Comparison of ENCODE assay signal across 6 cellular contexts in the genomic region with DNA sequence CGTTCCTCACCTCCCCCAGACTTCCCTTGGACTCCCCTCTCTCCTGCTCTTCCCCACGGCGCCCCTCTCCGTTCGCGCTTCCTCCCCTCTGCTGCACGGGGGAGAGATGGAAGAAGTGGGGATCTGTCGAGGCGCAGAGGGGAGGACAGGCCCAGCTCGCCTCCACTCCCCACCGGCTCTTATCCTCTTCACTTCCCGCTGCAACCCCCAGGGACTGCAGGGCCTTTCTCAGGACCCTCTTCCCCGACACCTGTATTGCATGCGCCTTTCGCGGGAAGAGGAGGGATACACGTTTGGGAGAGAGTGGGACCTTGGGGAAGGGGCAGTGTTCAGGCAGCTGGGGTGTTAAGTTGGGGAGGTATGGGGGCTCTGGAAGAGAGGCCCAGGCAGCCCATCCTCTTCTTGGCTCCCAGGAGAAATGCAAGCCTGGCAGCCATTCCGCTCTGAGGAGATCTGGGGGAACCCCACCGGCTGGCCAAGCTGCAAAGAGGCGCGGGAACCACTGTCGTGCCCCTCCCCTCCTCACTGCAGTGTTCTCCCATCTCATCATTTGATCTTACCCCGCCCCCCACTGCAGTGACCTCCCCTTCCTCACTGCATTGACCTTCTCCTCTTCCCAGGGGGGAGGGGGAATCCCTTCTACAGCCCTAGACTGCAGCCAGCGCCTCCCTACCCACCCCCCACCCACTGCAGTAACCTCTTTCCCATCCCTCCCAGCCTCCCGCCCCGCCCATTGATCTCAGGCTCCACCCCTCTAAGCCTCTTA. TPM values are rescaled to one million over a fixed set of nuclear protein-coding genes. Genes with fewer than 3 reads are reported as not detected.
A peak's percentile ranks its signal among the peaks of the same experiment; 100 is the strongest.
DNase-seq lines count a peak whose midpoint lies in the region; ATAC-seq and TF ChIP-seq lines count a peak whose summit lies in the region.

No MANE protein-coding gene starts in this region.

- TF ChIP-seq CTCF in gastroesophageal sphincter (IDR thresholded peaks at IDR 0.05) = no peak

- peak overlapping the region; percentile 58 to 92 (median 90) for H3K27ac ChIP-seq in gastroesophageal sphincter
- no peak overlapping the region for H3K27ac ChIP-seq in thymus (ENCODE audit: low read depth)

- H3K27me3 ChIP-seq in gastroesophageal sphincter (no peaks in the 10 kb centered on the region), thymus (ENCODE audit: control insufficient read depth, insufficient read depth) (no peaks in the 10 kb centered on the region)

- peaks cover 0 to 31% (median 15%) of the 10 kb centered on the region in 3 donors for H3K4me1 ChIP-seq in gastroesophageal sphincter
- H3K4me1 ChIP-seq in thymus (ENCODE audit: control insufficient read depth, insufficient read depth, low read length) = peaks cover 15% of the 10 kb centered on the region

- DNase-seq in ELF-1 (ENCODE audit: low read depth, low spot score) = peak; percentile 79
- peak; percentile 92 for DNase-seq in NCI-H82 treated with DMSO at 0.1 percent for 48 hours (lab: John Stamatoyannopoulos, UW; ENCODE audit: unreplicated experiment)
- DNase-seq in epidermal melanocyte (ENCODE audit: insufficient read length, low spot score) = no peak

- TF ChIP-seq EP300 in gastroesophageal sphincter (IDR thresholded peaks at IDR 0.05) = no peak

- no peak for TF ChIP-seq POLR2A in gastroesophageal sphincter (IDR thresholded peaks at IDR 0.05)

- no peaks in the 10 kb centered on the region for H3K9me3 ChIP-seq in gastroesophageal sphincter
- H3K9me3 ChIP-seq in thymus (ENCODE audit: control insufficient read depth) = no peaks in the 10 kb centered on the region

- H3K4me3 ChIP-seq in gastroesophageal sphincter (peak overlapping the region; percentile 65 to 87), thymus (ENCODE audit: low read length) (peak overlapping the region; percentile 89)

- WGBS in gastroesophageal sphincter (ENCODE audit: low coverage in 1 of 2), 2 donors = 7 to 15% methylated on average over 4 to 11 of the region's 26 CpGs
- WGBS in thymus = 38% methylated on average over 26 of the region's 26 CpGs

- no peak for ATAC-seq in gastroesophageal sphincter
- ATAC-seq in GM19463 (IDR thresholded peaks at IDR 0.05; ENCODE audit: unreplicated experiment) = no peak

- peaks cover 0 to 42% of the 10 kb centered on the region in 2 donors for H3K36me3 ChIP-seq in gastroesophageal sphincter
- H3K36me3 ChIP-seq in thymus (ENCODE audit: control insufficient read depth, insufficient read depth) = peaks cover 20% of the 10 kb centered on the region

RNA-seq across cellular contexts. Expression of gene ENO2, which starts 0.8 kb away (rescaled TPM):
- 10 to 100 TPM; 31.2 to 68.2 (median 43.5) TPM for total RNA-seq in gastroesophageal sphincter
- 29.3 TPM for polyA plus RNA-seq in thymus

RNA-seq across cellular contexts. Expression of gene LRRC23, which starts 10.6 kb away (rescaled TPM):
- 10 to 100 TPM in 3 of 4 donors, 1 to 10 TPM in 1; 8.8 to 16.6 (median 13.6) TPM for total RNA-seq in gastroesophageal sphincter
- 11.5 TPM for polyA plus RNA-seq in thymus

RNA-seq across cellular contexts. Expression of gene ATN1, which starts 12.6 kb away (rescaled TPM):
- total RNA-seq in gastroesophageal sphincter = 100 to 1,000 TPM in 2 of 4 donors, 10 to 100 TPM in 2; 49.0 to 136 (median 95.2) TPM
- polyA plus RNA-seq in thymus = 30.3 TPM

RNA-seq across cellular contexts. Expression of gene RNU7-1, which starts 28.4 kb away (rescaled TPM):
- total RNA-seq in gastroesophageal sphincter = not detected
- not detected for polyA plus RNA-seq in thymus

RNA-seq across cellular contexts. Expression of gene C12orf57, which starts 28.6 kb away (rescaled TPM):
- total RNA-seq in gastroesophageal sphincter = 100 to 1,000 TPM; 172 to 521 (median 367) TPM
- 421 TPM for polyA plus RNA-seq in thymus
